In genomic region chr3:124688580-124689454, GRCh38 we compare ENCODE assay signal across 8 cellular contexts. TPM values are rescaled to one million over a fixed set of nuclear protein-coding genes. Genes with fewer than 3 reads are reported as not detected.
A peak's percentile ranks its signal among the peaks of the same experiment; 100 is the strongest.
DNase-seq lines count a peak whose midpoint lies in the region; ATAC-seq lines count a peak whose summit lies in the region.

No MANE protein-coding gene starts in this region.

- H3K27me3 Mint-ChIP-seq in activated CD8-positive, alpha-beta T cell treated with anti-CD3 and anti-CD28 coated beads, Interleukin-2, amount 10 ng/mL, durations not matched to agents 7 days and 5 days (ENCODE audit: low read depth), result peaks cover 32% of the 10 kb centered on the region
- peaks cover 40 to 43% of the 10 kb centered on the region in 2 donors for H3K27me3 Mint-ChIP-seq in effector memory CD8-positive, alpha-beta T cell

- no peak overlapping the region for H3K9ac ChIP-seq in mesendoderm (ENCODE audit: low read length)

- CTCF ChIA-PET in activated CD8-positive, alpha-beta T cell treated with anti-CD3 and anti-CD28 coated beads, Interleukin-2, amount 10 ng/mL, durations not matched to agents 7 days and 5 days (lab: Charles Lee), result interaction anchor here (0.7 to 5.4 kb wide), 37 partner anchors 8 to 221 kb away, joined by 3 to 56 read pairs (median 6); partner anchors contain the start of gene UMPS

- H3K4ac ChIP-seq in mesendoderm (ENCODE audit: low read depth, low read length), result no peak overlapping the region

- no peaks in the 10 kb centered on the region for H3K4me1 ChIP-seq in mesendoderm (ENCODE audit: control insufficient read depth, low read depth, low read length)

- peak; percentile 39 for DNase-seq in DMS 273 treated with DMSO at 0.1 percent for 48 hours (lab: John Stamatoyannopoulos, UW)
- DNase-seq in NCI-H82 (lab: John Stamatoyannopoulos, UW), result peak; percentile 84
- DNase-seq in activated CD8-positive, alpha-beta T cell treated with anti-CD3 and anti-CD28 coated beads, Interleukin-2, amount 10 ng/mL, durations not matched to agents 7 days and 5 days, result peak; percentile 88
- peak; percentile 65 to 74 (median 66) for DNase-seq in effector memory CD8-positive, alpha-beta T cell
- DNase-seq in mesendoderm, result peak; percentile 83
- DNase-seq in stimulated activated CD8-positive, alpha-beta memory T cell treated with anti-CD3 and anti-CD28 coated beads, Interleukin-2, amount 100 ng/mL, for 1 hour (ENCODE audit: low read depth in 2 of 2), result peak; percentile 17 to 49

- ATAC-seq in HG03045 (IDR thresholded peaks at IDR 0.05; ENCODE audit: unreplicated experiment) (peak; percentile 74), GM19328 (IDR thresholded peaks at IDR 0.05; ENCODE audit: unreplicated experiment) (no peak)
- peak; percentile 95 for ATAC-seq in activated CD8-positive, alpha-beta T cell treated with anti-CD3 and anti-CD28 coated beads, Interleukin-2, amount 10 ng/mL, durations not matched to agents 7 days and 5 days
- peak; percentile 84 for ATAC-seq in effector memory CD8-positive, alpha-beta T cell (replicated peaks)

- H2AK5ac ChIP-seq in mesendoderm (ENCODE audit: low read length), result no peak overlapping the region

- H3K9me3 Mint-ChIP-seq in activated CD8-positive, alpha-beta T cell treated with anti-CD3 and anti-CD28 coated beads, Interleukin-2, amount 10 ng/mL, durations not matched to agents 7 days and 5 days (ENCODE audit: insufficient read depth), result no peaks in the 10 kb centered on the region
- no peaks in the 10 kb centered on the region for H3K9me3 Mint-ChIP-seq in effector memory CD8-positive, alpha-beta T cell

- H3K27ac Mint-ChIP-seq in activated CD8-positive, alpha-beta T cell treated with anti-CD3 and anti-CD28 coated beads, Interleukin-2, amount 10 ng/mL, durations not matched to agents 7 days and 5 days, result no peak overlapping the region
- no peak overlapping the region for H3K27ac Mint-ChIP-seq in effector memory CD8-positive, alpha-beta T cell

- H3K79me1 ChIP-seq in mesendoderm (ENCODE audit: low read length), result no peaks in the 10 kb centered on the region

- peaks cover 25% of the 10 kb centered on the region for H3K4me1 Mint-ChIP-seq in activated CD8-positive, alpha-beta T cell treated with anti-CD3 and anti-CD28 coated beads, Interleukin-2, amount 10 ng/mL, durations not matched to agents 7 days and 5 days (ENCODE audit: low read depth)
- peaks cover 2 to 4% of the 10 kb centered on the region in 2 donors for H3K4me1 Mint-ChIP-seq in effector memory CD8-positive, alpha-beta T cell (ENCODE audit: low read depth in 2 of 2)

- no peak overlapping the region for H3K4me3 Mint-ChIP-seq in activated CD8-positive, alpha-beta T cell treated with anti-CD3 and anti-CD28 coated beads, Interleukin-2, amount 10 ng/mL, durations not matched to agents 7 days and 5 days
- H3K4me3 Mint-ChIP-seq in effector memory CD8-positive, alpha-beta T cell, result no peak overlapping the region

- no peak overlapping the region for H2BK5ac ChIP-seq in mesendoderm (ENCODE audit: low read length)

- no peak overlapping the region for H4K8ac ChIP-seq in mesendoderm (ENCODE audit: low read depth, low read length)

- no peak overlapping the region for H2BK120ac ChIP-seq in mesendoderm (ENCODE audit: low read depth, low read length)

- no peak overlapping the region for H3K56ac ChIP-seq in mesendoderm (ENCODE audit: low read length)

- H3K27me3 ChIP-seq in mesendoderm (ENCODE audit: insufficient read depth, low read length, poor library complexity), result no peaks in the 10 kb centered on the region

- no peaks in the 10 kb centered on the region for H3K79me2 ChIP-seq in mesendoderm (ENCODE audit: control insufficient read depth, insufficient read depth, low read length)

- H3K4me2 ChIP-seq in mesendoderm (ENCODE audit: low read length), result no peak overlapping the region

- H3K27ac ChIP-seq in mesendoderm (ENCODE audit: low read depth, low read length), result no peak overlapping the region

- no peak overlapping the region for H3K23ac ChIP-seq in mesendoderm (ENCODE audit: low read length)

- 100% methylated on average over 1 of the region's 11 CpGs for WGBS in mesendoderm (ENCODE audit: extremely low coverage, insufficient coverage, low lambda C conversion rate)

- POLR2A ChIA-PET in activated CD8-positive, alpha-beta T cell treated with anti-CD3 and anti-CD28 coated beads, Interleukin-2, amount 10 ng/mL, durations not matched to agents 7 days and 5 days (lab: Charles Lee), result interaction anchor here (1.7 kb wide), 1 partner anchor 129 kb away, joined by 6 read pairs; no protein-coding TSS in a partner anchor

- H3K36me3 Mint-ChIP-seq in activated CD8-positive, alpha-beta T cell treated with anti-CD3 and anti-CD28 coated beads, Interleukin-2, amount 10 ng/mL, durations not matched to agents 7 days and 5 days (ENCODE audit: low read depth), result no peaks in the 10 kb centered on the region
- no peaks in the 10 kb centered on the region for H3K36me3 Mint-ChIP-seq in effector memory CD8-positive, alpha-beta T cell (ENCODE audit: insufficient read depth)

- no peak overlapping the region for H2BK15ac ChIP-seq in mesendoderm (replicated peaks; ENCODE audit: low read depth)

- no peak overlapping the region for H3K18ac ChIP-seq in mesendoderm (ENCODE audit: low read length)

- no peak overlapping the region for H3K4me3 ChIP-seq in mesendoderm (ENCODE audit: low read length)

- H4K5ac ChIP-seq in mesendoderm (ENCODE audit: low read length), result no peak overlapping the region

- H3K36me3 ChIP-seq in mesendoderm (ENCODE audit: control insufficient read depth, insufficient read depth, low read length), result no peaks in the 10 kb centered on the region

RNA-seq across cellular contexts. Expression of gene UMPS, which starts 41.4 kb away (rescaled TPM):
- 10 to 100 TPM; 32.9 to 38.8 TPM for total RNA-seq in activated CD8-positive, alpha-beta T cell treated with anti-CD3 and anti-CD28 coated beads, Interleukin-2, amount 10 ng/mL, durations not matched to agents 7 days and 5 days
- polyA plus RNA-seq in mesendoderm (2013, experiment 1 of 2), result 45.8 TPM
- polyA plus RNA-seq in mesendoderm (2013, experiment 2 of 2), result 45.3 TPM

Comparison
In these comparisons a context has a peak if more than half of its experiments do, and no peak if none do; other contexts are left out.
1. DNase-seq: peak in every context shown above with its lines; median percentile 88 in activated CD8-positive, alpha-beta T cell treated with anti-CD3 and anti-CD28 coated beads, Interleukin-2, amount 10 ng/mL, durations not matched to agents 7 days and 5 days; 84 in NCI-H82; 83 in mesendoderm; 66 in effector memory CD8-positive, alpha-beta T cell; 39 in DMS 273 treated with DMSO at 0.1 percent for 48 hours; 33 in stimulated activated CD8-positive, alpha-beta memory T cell treated with anti-CD3 and anti-CD28 coated beads, Interleukin-2, amount 100 ng/mL, for 1 hour.